18 cellular contexts compared by ENCODE assay signal in the genomic region with DNA sequence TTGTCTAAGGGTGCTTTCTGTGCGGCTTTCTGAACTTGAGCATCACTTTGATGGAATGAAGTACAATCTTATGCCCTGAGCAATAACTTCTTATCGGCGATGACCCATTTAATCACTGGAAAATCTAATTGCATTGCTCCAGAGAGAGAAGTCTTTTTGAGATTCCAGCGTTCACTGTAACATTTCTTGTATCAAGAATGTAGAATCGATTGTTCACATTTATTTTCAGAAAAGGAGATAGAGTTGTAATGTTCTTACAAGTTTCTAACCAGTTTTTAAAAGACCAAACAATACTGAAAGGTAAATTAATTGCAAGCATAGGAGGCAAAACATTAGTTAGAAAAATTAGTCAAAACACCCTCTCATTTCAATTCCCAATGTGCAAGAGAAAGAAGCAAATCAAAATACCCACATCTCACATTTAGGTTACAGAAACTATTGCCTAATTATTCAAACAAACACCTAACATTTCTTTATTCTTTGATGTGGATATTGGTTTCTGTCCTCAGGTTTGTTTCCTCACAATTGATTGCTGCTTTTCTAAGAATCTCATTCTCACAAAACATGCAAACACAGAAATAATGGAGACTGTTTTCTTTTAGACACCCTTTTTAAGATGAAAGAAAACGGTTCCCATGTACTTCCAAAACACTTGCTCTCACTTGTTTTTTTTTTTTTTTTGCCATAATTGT. TPM values are rescaled to one million over a fixed set of nuclear protein-coding genes. Genes with fewer than 3 reads are reported as not detected.
DNase-seq lines count a peak whose midpoint lies in the region; ATAC-seq, FAIRE-seq and TF ChIP-seq lines count a peak whose summit lies in the region.
"Had no signal": no experiment of that assay in that cellular context is flagged by ENCODE, and none has a peak within 500 bp of the region (broad histone marks: within the 10 kb centered on the region; RNA-seq: fewer than 3 reads in every experiment).

No MANE protein-coding gene starts in this region.

- H3K27ac ChIP-seq in endothelial cell of umbilical vein (ENCODE audit: insufficient read depth, low read depth, low read length) (no peak overlapping the region), heart left ventricle (no peak overlapping the region)
- H3K27ac ChIP-seq: C4-2B, KMS-11 had no signal

- H3K9me3 ChIP-seq in endothelial cell of umbilical vein (replicated peaks; ENCODE audit: control insufficient read depth, insufficient read depth, low read length) (no peaks in the 10 kb centered on the region), HAP-1 (peaks cover 4% of the 10 kb centered on the region; the same call in 1 of the 2 replicates), heart left ventricle (peaks cover 0 to 17% (median 0%) of the 10 kb centered on the region in 12 donors)

- no peak for DNase-seq in activated naive CD8-positive, alpha-beta T cell treated with anti-CD3 and anti-CD28 coated beads, Interleukin-2, amount 50 U/mL, for 24 hours
- DNase-seq in WTC11 (ENCODE audit: low spot score), result no peak
- no peak for DNase-seq in endothelial cell of umbilical vein (ENCODE audit: low read depth, low spot score)
- no peak for DNase-seq in HAP-1 (ENCODE audit: low spot score in 2 of 2)
- no peak for DNase-seq in heart left ventricle
- no peak for DNase-seq in NCI-H345 treated with DMSO at 0.1 percent for 48 hours (lab: John Stamatoyannopoulos, UW; ENCODE audit: unreplicated experiment)
- DNase-seq in activated CD4-positive, alpha-beta memory T cell treated with anti-CD3 and anti-CD28 coated beads, Interleukin-2, amount 10 ng/mL, durations not matched to agents 7 days and 5 days, result no peak
- DNase-seq: Calu3, NCI-H1048, NCI-H1436 treated with DMSO at 0.1 percent for 48 hours, NCI-H2029 treated with DMSO at 0.1 percent for 48 hours, NCI-H510A, NCI-H774 had no signal

- peaks cover 30% of the 10 kb centered on the region for H3K4me1 Mint-ChIP-seq in activated naive CD8-positive, alpha-beta T cell (ENCODE audit: low read depth)
- peaks cover 28% of the 10 kb centered on the region for H3K4me1 Mint-ChIP-seq in activated naive CD8-positive, alpha-beta T cell treated with anti-CD3 and anti-CD28 coated beads, Interleukin-2, amount 50 U/mL, for 24 hours
- H3K4me1 Mint-ChIP-seq in WTC11, result peaks cover 20% of the 10 kb centered on the region
- H3K4me1 Mint-ChIP-seq in activated CD4-positive, alpha-beta memory T cell treated with anti-CD3 and anti-CD28 coated beads, Interleukin-2, amount 10 ng/mL, durations not matched to agents 7 days and 5 days, result peaks cover 25% of the 10 kb centered on the region

- peak overlapping the region; percentile 38 for H3K4me3 Mint-ChIP-seq in activated naive CD8-positive, alpha-beta T cell
- H3K4me3 Mint-ChIP-seq in activated naive CD8-positive, alpha-beta T cell treated with anti-CD3 and anti-CD28 coated beads, Interleukin-2, amount 50 U/mL, for 24 hours, result no peak overlapping the region
- H3K4me3 Mint-ChIP-seq in WTC11, result peak overlapping the region; percentile 35
- H3K4me3 Mint-ChIP-seq in activated CD4-positive, alpha-beta memory T cell treated with anti-CD3 and anti-CD28 coated beads, Interleukin-2, amount 10 ng/mL, durations not matched to agents 7 days and 5 days, result no peak overlapping the region

- no peak for ATAC-seq in activated naive CD8-positive, alpha-beta T cell treated with anti-CD3 and anti-CD28 coated beads, Interleukin-2, amount 50 U/mL, for 24 hours
- ATAC-seq in WTC11 (no peak), heart left ventricle (no peak)

- no peak overlapping the region for H3K9ac ChIP-seq in endothelial cell of umbilical vein (replicated peaks; ENCODE audit: extremely low read depth, insufficient read depth, low read length)
- H3K9ac ChIP-seq: KMS-11 had no signal

- H3K36me3 ChIP-seq in endothelial cell of umbilical vein (ENCODE audit: control insufficient read depth in 2 of 2, extremely low read depth in 1 of 2, insufficient read depth in 2 of 2, low read length in 2 of 2), result no peaks in the 10 kb centered on the region
- H3K36me3 ChIP-seq in HAP-1 (replicated peaks), result no peaks in the 10 kb centered on the region
- H3K36me3 ChIP-seq in heart left ventricle, result no peaks in the 10 kb centered on the region

- H3K9me3 Mint-ChIP-seq in activated naive CD8-positive, alpha-beta T cell (ENCODE audit: low read depth), result peaks cover 5% of the 10 kb centered on the region
- H3K9me3 Mint-ChIP-seq in activated naive CD8-positive, alpha-beta T cell treated with anti-CD3 and anti-CD28 coated beads, Interleukin-2, amount 50 U/mL, for 24 hours, result no peaks in the 10 kb centered on the region
- H3K9me3 Mint-ChIP-seq in WTC11, result 0 out of 2 replicates have a peak, but pooled peaks cover 3% of the 10 kb centered on the region
- H3K9me3 Mint-ChIP-seq in activated CD4-positive, alpha-beta memory T cell treated with anti-CD3 and anti-CD28 coated beads, Interleukin-2, amount 10 ng/mL, durations not matched to agents 7 days and 5 days, result no peaks in the 10 kb centered on the region

- no peaks in the 10 kb centered on the region for H4K20me1 ChIP-seq in endothelial cell of umbilical vein (replicated peaks; ENCODE audit: control insufficient read depth, extremely low read depth, insufficient read depth, low read length)

- H3K27me3 ChIP-seq in endothelial cell of umbilical vein (ENCODE audit: control insufficient read depth in 2 of 2, insufficient read depth in 2 of 2, low read length in 2 of 2) (peaks cover 77 to 93% of the 10 kb centered on the region in 2 experiments), HAP-1 (ENCODE audit: low read depth) (peaks cover 32% of the 10 kb centered on the region), heart left ventricle (peaks cover 30 to 96% (median 80%) of the 10 kb centered on the region in 9 donors)

- no peaks in the 10 kb centered on the region for H3K9me1 ChIP-seq in endothelial cell of umbilical vein (replicated peaks; ENCODE audit: control insufficient read depth, extremely low read depth, insufficient read depth, low read length)

- TF ChIP-seq POLR2A in endothelial cell of umbilical vein (IDR thresholded peaks at IDR 0.05; ENCODE audit: low read depth, low read length) (no peak), heart left ventricle (IDR thresholded peaks at IDR 0.05) (no peak)

- H3K4me1 ChIP-seq in endothelial cell of umbilical vein (ENCODE audit: control insufficient read depth, extremely low read depth, insufficient read depth, low read length), result peaks cover 8% of the 10 kb centered on the region
- H3K4me1 ChIP-seq in HAP-1, result peaks cover 8% of the 10 kb centered on the region
- peaks cover 0 to 39% (median 20%) of the 10 kb centered on the region in 12 donors for H3K4me1 ChIP-seq in heart left ventricle

- peaks cover 2% of the 10 kb centered on the region for H3K36me3 Mint-ChIP-seq in activated naive CD8-positive, alpha-beta T cell
- H3K36me3 Mint-ChIP-seq in activated naive CD8-positive, alpha-beta T cell treated with anti-CD3 and anti-CD28 coated beads, Interleukin-2, amount 50 U/mL, for 24 hours (ENCODE audit: low read depth), result no peaks in the 10 kb centered on the region
- H3K36me3 Mint-ChIP-seq in WTC11, result no peaks in the 10 kb centered on the region
- H3K36me3 Mint-ChIP-seq in activated CD4-positive, alpha-beta memory T cell treated with anti-CD3 and anti-CD28 coated beads, Interleukin-2, amount 10 ng/mL, durations not matched to agents 7 days and 5 days (ENCODE audit: low read depth), result no peaks in the 10 kb centered on the region

- dilution Hi-C loops in endothelial cell of umbilical vein (cut with MboI; ENCODE audit: extremely low pct_ligation_motif_present, low sequenced_read_pairs), result no loop called here

- peaks cover 52% of the 10 kb centered on the region for H3K27me3 Mint-ChIP-seq in activated naive CD8-positive, alpha-beta T cell
- H3K27me3 Mint-ChIP-seq in activated naive CD8-positive, alpha-beta T cell treated with anti-CD3 and anti-CD28 coated beads, Interleukin-2, amount 50 U/mL, for 24 hours, result peaks cover 73% of the 10 kb centered on the region
- peaks cover 96% of the 10 kb centered on the region for H3K27me3 Mint-ChIP-seq in WTC11 (ENCODE audit: low read depth)
- H3K27me3 Mint-ChIP-seq in activated CD4-positive, alpha-beta memory T cell treated with anti-CD3 and anti-CD28 coated beads, Interleukin-2, amount 10 ng/mL, durations not matched to agents 7 days and 5 days, result peaks cover 83% of the 10 kb centered on the region

- peak; percentile 42 for FAIRE-seq in endothelial cell of umbilical vein (lab: Jason Lieb, UNC)
- FAIRE-seq: A204.1 had no signal

- TF ChIP-seq CTCF in WTC11 (IDR thresholded peaks at IDR 0.05), result no peak
- no peak for TF ChIP-seq CTCF in endothelial cell of umbilical vein (IDR thresholded peaks at IDR 0.05; ENCODE audit: extremely low read depth in 1 of 2, insufficient read depth in 1 of 2, low read depth in 1 of 2, low read length in 2 of 2)
- TF ChIP-seq CTCF in heart left ventricle (IDR thresholded peaks at IDR 0.05), result no peak

- no peak overlapping the region for H3K4me2 ChIP-seq in endothelial cell of umbilical vein (ENCODE audit: insufficient read depth, low read length)
- H3K4me2 ChIP-seq: KMS-11 had no signal

- H2AFZ ChIP-seq in endothelial cell of umbilical vein (ENCODE audit: low read depth, low read length), result no peak overlapping the region

- H3K79me2 ChIP-seq in endothelial cell of umbilical vein (ENCODE audit: control insufficient read depth, insufficient read depth, low read length), result no peaks in the 10 kb centered on the region

- H3K4me3 ChIP-seq in endothelial cell of umbilical vein (replicated peaks in 1 of 3; ENCODE audit: insufficient read depth in 1 of 3, low read depth in 1 of 3, low read length in 3 of 3), result no peak overlapping the region
- no peak overlapping the region for H3K4me3 ChIP-seq in HAP-1
- H3K4me3 ChIP-seq in heart left ventricle, result no peak overlapping the region

- POLR2A ChIA-PET in WTC11 (lab: Charles Lee) (no interaction called here), endothelial cell of umbilical vein (lab: Charles Lee) (no interaction called here)
- POLR2A ChIA-PET in activated CD4-positive, alpha-beta memory T cell treated with anti-CD3 and anti-CD28 coated beads, Interleukin-2, amount 10 ng/mL, durations not matched to agents 7 days and 5 days (lab: Charles Lee), result no interaction called here

- 26 to 29% (median 27%) methylated on average over 6 of the region's 6 CpGs for WGBS in heart left ventricle, 4 donors

- CTCF ChIA-PET in WTC11 (lab: Charles Lee), result interaction anchor here (1.8 kb wide), 1 partner anchor 12 kb away, joined by 5 read pairs; no protein-coding TSS in a partner anchor
- CTCF ChIA-PET in endothelial cell of umbilical vein (lab: Charles Lee), result interaction anchor here (1.2 kb wide), 1 partner anchor 17 kb away, joined by 4 read pairs; no protein-coding TSS in a partner anchor
- CTCF ChIA-PET in activated CD4-positive, alpha-beta memory T cell treated with anti-CD3 and anti-CD28 coated beads, Interleukin-2, amount 10 ng/mL, durations not matched to agents 7 days and 5 days (lab: Charles Lee), result interaction anchor here (1.3 kb wide), 1 partner anchor 17 kb away, joined by 4 read pairs; no protein-coding TSS in a partner anchor

- no peak overlapping the region for H3K27ac Mint-ChIP-seq in activated naive CD8-positive, alpha-beta T cell
- H3K27ac Mint-ChIP-seq in activated naive CD8-positive, alpha-beta T cell treated with anti-CD3 and anti-CD28 coated beads, Interleukin-2, amount 50 U/mL, for 24 hours, result no peak overlapping the region
- no peak overlapping the region for H3K27ac Mint-ChIP-seq in WTC11
- no peak overlapping the region for H3K27ac Mint-ChIP-seq in activated CD4-positive, alpha-beta memory T cell treated with anti-CD3 and anti-CD28 coated beads, Interleukin-2, amount 10 ng/mL, durations not matched to agents 7 days and 5 days

- in situ Hi-C loops in HAP-1 (cut with MboI; ENCODE audit: low sequenced_read_pairs), result loop anchor here (25.0 kb wide), 1 partner anchor 220 kb away; no protein-coding TSS in a partner anchor

- intact Hi-C loops in endothelial cell of umbilical vein (cut with micrococcal nuclease), result loop anchor here (10.0 kb wide), 1 partner anchor 757 kb away; the partner anchor contains the start of gene POU3F2
- intact Hi-C loops in heart left ventricle (cut with DNase I), result loop anchor here in 5 of 10 donors (5.0 to 10.0 kb wide), 3 partner anchors 150 to 155 kb away; no protein-coding TSS in a partner anchor

- no TSS peak for BruUV-seq in endothelial cell of umbilical vein (replicated peaks; lab: Mats Ljungman, UMichigan)

RNA-seq across cellular contexts. Expression of gene PRDM13, which starts 14.8 kb away (rescaled TPM):
- 0.09 to 0.14 TPM (median 0.11 TPM) in 3 replicates for total RNA-seq in WTC11 (2021)
- total RNA-seq in endothelial cell of umbilical vein, result not detected in 2 replicates
- polyA plus RNA-seq in endothelial cell of umbilical vein, result not detected in 2 replicates
- polyA plus RNA-seq in endothelial cell of umbilical vein (2011; cell fraction: cytosol; rRNA removed), result not detected in 2 replicates
- polyA plus RNA-seq in endothelial cell of umbilical vein (2011; cell fraction: nucleus; rRNA removed), result not detected in 2 replicates
- not detected in 2 replicates for polyA plus RNA-seq in endothelial cell of umbilical vein (2012)
- not detected in 2 replicates for polyA minus RNA-seq in endothelial cell of umbilical vein
- polyA minus RNA-seq in endothelial cell of umbilical vein (2011; cell fraction: cytosol; rRNA and poly(A)+ RNA removed), result not detected
- not detected in 2 replicates for polyA minus RNA-seq in endothelial cell of umbilical vein (2011; cell fraction: nucleus; rRNA and poly(A)+ RNA removed)
- not detected for total RNA-seq in heart left ventricle
- not detected for polyA plus RNA-seq in heart left ventricle
- not detected for total RNA-seq in activated CD4-positive, alpha-beta memory T cell treated with anti-CD3 and anti-CD28 coated beads, Interleukin-2, amount 10 ng/mL, durations not matched to agents 7 days and 5 days
- total RNA-seq: M059J had no signal

RNA-seq across cellular contexts. Expression of gene CCNC, which starts 23.4 kb away (rescaled TPM):
- total RNA-seq in WTC11 (2021) (82.2 to 93.1 TPM (median 86.8 TPM) in 3 replicates), endothelial cell of umbilical vein (53.1 and 53.5 TPM in 2 replicates), heart left ventricle (10 to 100 TPM; 13.8 to 24.2 (median 17.9) TPM)
- polyA plus RNA-seq in endothelial cell of umbilical vein (13.0 and 18.2 TPM in 2 replicates), heart left ventricle (10 to 100 TPM; 12.3 to 19.0 TPM)
- polyA plus RNA-seq in endothelial cell of umbilical vein (2011; cell fraction: cytosol; rRNA removed), result 25.9 and 29.7 TPM in 2 replicates
- polyA plus RNA-seq in endothelial cell of umbilical vein (2011; cell fraction: nucleus; rRNA removed), result 42.7 and 58.9 TPM in 2 replicates
- polyA plus RNA-seq in endothelial cell of umbilical vein (2012), result 27.1 and 46.4 TPM in 2 replicates
- polyA minus RNA-seq in endothelial cell of umbilical vein, result 52.7 and 60.8 TPM in 2 replicates
- 48.6 TPM for polyA minus RNA-seq in endothelial cell of umbilical vein (2011; cell fraction: cytosol; rRNA and poly(A)+ RNA removed)
- polyA minus RNA-seq in endothelial cell of umbilical vein (2011; cell fraction: nucleus; rRNA and poly(A)+ RNA removed), result 28.7 and 43.1 TPM in 2 replicates
- total RNA-seq in activated CD4-positive, alpha-beta memory T cell treated with anti-CD3 and anti-CD28 coated beads, Interleukin-2, amount 10 ng/mL, durations not matched to agents 7 days and 5 days, result 10 to 100 TPM; 41.5 to 45.4 TPM

Comparison
In these comparisons a context has a peak if more than half of its experiments do, and no peak if none do; other contexts are left out.
1. H3K4me3 Mint-ChIP-seq: peak in activated naive CD8-positive, alpha-beta T cell (single experiment) and WTC11 (single experiment); none in activated naive CD8-positive, alpha-beta T cell treated with anti-CD3 and anti-CD28 coated beads, Interleukin-2, amount 50 U/mL, for 24 hours (single experiment) and activated CD4-positive, alpha-beta memory T cell treated with anti-CD3 and anti-CD28 coated beads, Interleukin-2, amount 10 ng/mL, durations not matched to agents 7 days and 5 days (single experiment).